Comparison of ENCODE assay signal across 1 cellular context in the genomic region with DNA sequence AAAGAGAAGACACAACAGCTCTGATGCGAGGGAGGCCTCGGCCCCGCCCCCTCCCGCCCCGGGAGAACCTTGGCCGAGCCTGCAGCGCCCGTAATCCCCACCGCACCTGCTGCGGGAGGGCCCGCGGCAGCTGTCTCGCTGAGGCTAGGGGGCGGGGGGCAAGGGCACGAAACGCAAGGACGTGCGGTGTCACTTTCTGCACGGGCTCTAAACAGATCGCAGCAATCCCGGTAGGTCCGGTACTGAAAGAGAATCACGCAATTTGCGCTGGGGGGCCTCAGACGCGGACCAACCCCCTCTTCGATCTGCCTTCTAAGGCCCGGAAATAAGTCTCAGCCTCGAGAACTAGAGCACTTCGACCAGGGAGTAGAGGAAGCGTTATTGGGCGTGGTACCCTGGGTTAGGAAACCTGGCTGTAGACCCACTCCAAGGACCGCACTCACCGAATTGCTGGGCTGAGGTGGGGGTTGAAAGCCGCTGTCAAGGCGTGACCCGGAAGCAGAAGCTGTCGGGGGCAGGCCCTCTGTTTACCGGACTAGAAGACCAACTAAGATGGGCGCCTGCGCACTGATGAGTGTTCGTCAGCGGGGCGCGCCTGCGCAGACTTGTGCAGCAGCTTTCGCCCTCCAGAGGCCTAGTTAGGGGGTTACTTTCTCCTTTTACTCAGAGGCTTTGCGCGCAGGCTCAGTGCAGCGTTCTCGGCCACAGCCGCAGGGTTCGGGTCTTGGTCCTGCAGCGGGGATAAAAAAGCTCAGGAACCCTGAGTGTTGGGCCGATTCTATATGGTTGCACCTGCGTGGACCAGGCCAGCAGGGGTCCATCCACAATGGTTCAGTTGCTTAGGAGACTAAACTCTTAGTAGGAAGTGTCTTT.
TF ChIP-seq lines count a peak whose summit lies in the region.

ASB8 (minus strand) TSS at position 500 of the 873 bp plus-strand sequence. CDS start 4,019 bp downstream, outside the sequence.

TF ChIP-seq in HEK293, 187 proteins besides CTCF, POLR2A, EP300 and RAD21 (continued from another document and continues in another):
- TF ChIP-seq, protein P1, sequence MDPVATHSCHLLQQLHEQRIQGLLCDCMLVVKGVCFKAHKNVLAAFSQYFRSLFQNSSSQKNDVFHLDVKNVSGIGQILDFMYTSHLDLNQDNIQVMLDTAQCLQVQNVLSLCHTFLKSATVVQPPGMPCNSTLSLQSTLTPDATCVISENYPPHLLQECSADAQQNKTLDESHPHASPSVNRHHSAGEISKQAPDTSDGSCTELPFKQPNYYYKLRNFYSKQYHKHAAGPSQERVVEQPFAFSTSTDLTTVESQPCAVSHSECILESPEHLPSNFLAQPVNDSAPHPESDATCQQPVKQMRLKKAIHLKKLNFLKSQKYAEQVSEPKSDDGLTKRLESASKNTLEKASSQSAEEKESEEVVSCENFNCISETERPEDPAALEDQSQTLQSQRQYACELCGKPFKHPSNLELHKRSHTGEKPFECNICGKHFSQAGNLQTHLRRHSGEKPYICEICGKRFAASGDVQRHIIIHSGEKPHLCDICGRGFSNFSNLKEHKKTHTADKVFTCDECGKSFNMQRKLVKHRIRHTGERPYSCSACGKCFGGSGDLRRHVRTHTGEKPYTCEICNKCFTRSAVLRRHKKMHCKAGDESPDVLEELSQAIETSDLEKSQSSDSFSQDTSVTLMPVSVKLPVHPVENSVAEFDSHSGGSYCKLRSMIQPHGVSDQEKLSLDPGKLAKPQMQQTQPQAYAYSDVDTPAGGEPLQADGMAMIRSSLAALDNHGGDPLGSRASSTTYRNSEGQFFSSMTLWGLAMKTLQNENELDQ (tag by site-specific recombination; IDR thresholded peaks at IDR 0.05; ENCODE audit: low read depth) = no peak
- no peak for TF ChIP-seq ZNF148 (tag by site-specific recombination; IDR thresholded peaks at IDR 0.05; ENCODE audit: borderline replicate concordance)
- TF ChIP-seq ZNF121 (tag by site-specific recombination; IDR thresholded peaks at IDR 0.05) = no peak
- no peak for TF ChIP-seq ZNF585B (tag by site-specific recombination; IDR thresholded peaks at IDR 0.05)
- TF ChIP-seq YY2 (tag by site-specific recombination; IDR thresholded peaks at IDR 0.05) = no peak
- no peak for TF ChIP-seq GFI1B (tag by site-specific recombination; IDR thresholded peaks at IDR 0.05)
- no peak for TF ChIP-seq ZSCAN23 (tag by site-specific recombination; IDR thresholded peaks at IDR 0.05)
- no peak for TF ChIP-seq ZFP3 (tag by site-specific recombination; IDR thresholded peaks at IDR 0.05; ENCODE audit: low read depth)
- TF ChIP-seq GLIS1 (tag by site-specific recombination; IDR thresholded peaks at IDR 0.05) = peak; percentile 70
- no peak for TF ChIP-seq ZNF785 (tag by site-specific recombination; IDR thresholded peaks at IDR 0.05)
- TF ChIP-seq ZNF580 (tag by site-specific recombination; IDR thresholded peaks at IDR 0.05) = 0 out of 2 replicates have a peak, but pooled peaks have one; percentile 37
- TF ChIP-seq, protein P2, sequence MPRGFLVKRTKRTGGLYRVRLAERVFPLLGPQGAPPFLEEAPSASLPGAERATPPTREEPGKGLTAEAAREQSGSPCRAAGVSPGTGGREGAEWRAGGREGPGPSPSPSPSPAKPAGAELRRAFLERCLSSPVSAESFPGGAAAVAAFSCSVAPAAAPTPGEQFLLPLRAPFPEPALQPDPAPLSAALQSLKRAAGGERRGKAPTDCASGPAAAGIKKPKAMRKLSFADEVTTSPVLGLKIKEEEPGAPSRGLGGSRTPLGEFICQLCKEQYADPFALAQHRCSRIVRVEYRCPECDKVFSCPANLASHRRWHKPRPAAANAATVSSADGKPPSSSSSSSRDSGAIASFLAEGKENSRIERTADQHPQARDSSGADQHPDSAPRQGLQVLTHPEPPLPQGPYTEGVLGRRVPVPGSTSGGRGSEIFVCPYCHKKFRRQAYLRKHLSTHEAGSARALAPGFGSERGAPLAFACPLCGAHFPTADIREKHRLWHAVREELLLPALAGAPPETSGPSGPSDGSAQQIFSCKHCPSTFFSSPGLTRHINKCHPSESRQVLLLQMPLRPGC (tag by site-specific recombination; IDR thresholded peaks at IDR 0.05) = no peak
- no peak for TF ChIP-seq ZNF221 (tag by site-specific recombination; IDR thresholded peaks at IDR 0.05; ENCODE audit: borderline replicate concordance)
- peak; percentile 52; the same call in 1 of the 2 replicates for TF ChIP-seq KLF10 (tag by site-specific recombination; IDR thresholded peaks at IDR 0.05)
- TF ChIP-seq ZXDB (tag by site-specific recombination; IDR thresholded peaks at IDR 0.05) = peak; percentile 81
- TF ChIP-seq MEIS1 (CRISPR knock-in tag; IDR thresholded peaks at IDR 0.05; ENCODE audit: borderline replicate concordance) = no peak
- 0 out of 2 replicates have a peak, but pooled peaks have one; percentile 16 for TF ChIP-seq ZNF324 (tag by site-specific recombination; IDR thresholded peaks at IDR 0.05)
- no peak for TF ChIP-seq HIC1 (tag by site-specific recombination; IDR thresholded peaks at IDR 0.05)
- no peak for TF ChIP-seq ZNF514 (tag by site-specific recombination; IDR thresholded peaks at IDR 0.05)
- TF ChIP-seq ZSCAN16 (tag by site-specific recombination; IDR thresholded peaks at IDR 0.05) = no peak
- TF ChIP-seq ZNF776 (tag by site-specific recombination; IDR thresholded peaks at IDR 0.05; ENCODE audit: borderline replicate concordance) = no peak
- TF ChIP-seq ZSCAN4 (tag by site-specific recombination; IDR thresholded peaks at IDR 0.05) = 0 out of 2 replicates have a peak, but pooled peaks have one; percentile 7
- peak; percentile 61; the same call in 1 of the 2 replicates for TF ChIP-seq ZNF341 (tag by site-specific recombination; IDR thresholded peaks at IDR 0.05; ENCODE audit: low read depth)
- no peak for TF ChIP-seq ZNF274 (IDR thresholded peaks at IDR 0.05; ENCODE audit: low read length)
- no peak for TF ChIP-seq ZNF274 (tag by site-specific recombination; IDR thresholded peaks at IDR 0.05; ENCODE audit: borderline replicate concordance)
- TF ChIP-seq ZNF629 (tag by site-specific recombination; IDR thresholded peaks at IDR 0.05) = peak; percentile 67
- TF ChIP-seq, protein P3, sequence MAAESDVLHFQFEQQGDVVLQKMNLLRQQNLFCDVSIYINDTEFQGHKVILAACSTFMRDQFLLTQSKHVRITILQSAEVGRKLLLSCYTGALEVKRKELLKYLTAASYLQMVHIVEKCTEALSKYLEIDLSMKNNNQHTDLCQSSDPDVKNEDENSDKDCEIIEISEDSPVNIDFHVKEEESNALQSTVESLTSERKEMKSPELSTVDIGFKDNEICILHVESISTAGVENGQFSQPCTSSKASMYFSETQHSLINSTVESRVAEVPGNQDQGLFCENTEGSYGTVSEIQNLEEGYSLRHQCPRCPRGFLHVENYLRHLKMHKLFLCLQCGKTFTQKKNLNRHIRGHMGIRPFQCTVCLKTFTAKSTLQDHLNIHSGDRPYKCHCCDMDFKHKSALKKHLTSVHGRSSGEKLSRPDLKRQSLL (tag by site-specific recombination; IDR thresholded peaks at IDR 0.05) = no peak
- TF ChIP-seq, protein P4, sequence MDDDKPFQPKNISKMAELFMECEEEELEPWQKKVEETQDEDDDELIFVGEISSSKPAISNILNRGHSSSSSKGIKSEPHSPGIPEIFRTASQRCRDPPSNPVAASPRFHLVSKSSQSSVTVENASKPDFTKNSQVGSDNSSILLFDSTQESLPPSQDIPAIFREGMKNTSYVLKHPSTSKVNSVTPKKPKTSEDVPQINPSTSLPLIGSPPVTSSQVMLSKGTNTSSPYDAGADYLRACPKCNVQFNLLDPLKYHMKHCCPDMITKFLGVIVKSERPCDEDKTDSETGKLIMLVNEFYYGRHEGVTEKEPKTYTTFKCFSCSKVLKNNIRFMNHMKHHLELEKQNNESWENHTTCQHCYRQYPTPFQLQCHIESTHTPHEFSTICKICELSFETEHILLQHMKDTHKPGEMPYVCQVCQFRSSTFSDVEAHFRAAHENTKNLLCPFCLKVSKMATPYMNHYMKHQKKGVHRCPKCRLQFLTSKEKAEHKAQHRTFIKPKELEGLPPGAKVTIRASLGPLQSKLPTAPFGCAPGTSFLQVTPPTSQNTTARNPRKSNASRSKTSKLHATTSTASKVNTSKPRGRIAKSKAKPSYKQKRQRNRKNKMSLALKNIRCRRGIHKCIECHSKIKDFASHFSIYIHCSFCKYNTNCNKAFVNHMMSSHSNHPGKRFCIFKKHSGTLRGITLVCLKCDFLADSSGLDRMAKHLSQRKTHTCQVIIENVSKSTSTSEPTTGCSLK (tag by site-specific recombination; IDR thresholded peaks at IDR 0.05) = no peak
- no peak for TF ChIP-seq ZNF544 (tag by site-specific recombination; IDR thresholded peaks at IDR 0.05)
- no peak for TF ChIP-seq ZNF426 (tag by site-specific recombination; IDR thresholded peaks at IDR 0.05)
- peak; percentile 53; the same call in 1 of the 2 replicates for TF ChIP-seq ZNF777 (tag by site-specific recombination; IDR thresholded peaks at IDR 0.05; ENCODE audit: borderline replicate concordance)
- no peak for TF ChIP-seq TCF7L2 (IDR thresholded peaks at IDR 0.05; ENCODE audit: borderline replicate concordance, low read depth, low read length)
- TF ChIP-seq ZNF626 (tag by site-specific recombination; IDR thresholded peaks at IDR 0.05) = no peak
- TF ChIP-seq, protein P5, sequence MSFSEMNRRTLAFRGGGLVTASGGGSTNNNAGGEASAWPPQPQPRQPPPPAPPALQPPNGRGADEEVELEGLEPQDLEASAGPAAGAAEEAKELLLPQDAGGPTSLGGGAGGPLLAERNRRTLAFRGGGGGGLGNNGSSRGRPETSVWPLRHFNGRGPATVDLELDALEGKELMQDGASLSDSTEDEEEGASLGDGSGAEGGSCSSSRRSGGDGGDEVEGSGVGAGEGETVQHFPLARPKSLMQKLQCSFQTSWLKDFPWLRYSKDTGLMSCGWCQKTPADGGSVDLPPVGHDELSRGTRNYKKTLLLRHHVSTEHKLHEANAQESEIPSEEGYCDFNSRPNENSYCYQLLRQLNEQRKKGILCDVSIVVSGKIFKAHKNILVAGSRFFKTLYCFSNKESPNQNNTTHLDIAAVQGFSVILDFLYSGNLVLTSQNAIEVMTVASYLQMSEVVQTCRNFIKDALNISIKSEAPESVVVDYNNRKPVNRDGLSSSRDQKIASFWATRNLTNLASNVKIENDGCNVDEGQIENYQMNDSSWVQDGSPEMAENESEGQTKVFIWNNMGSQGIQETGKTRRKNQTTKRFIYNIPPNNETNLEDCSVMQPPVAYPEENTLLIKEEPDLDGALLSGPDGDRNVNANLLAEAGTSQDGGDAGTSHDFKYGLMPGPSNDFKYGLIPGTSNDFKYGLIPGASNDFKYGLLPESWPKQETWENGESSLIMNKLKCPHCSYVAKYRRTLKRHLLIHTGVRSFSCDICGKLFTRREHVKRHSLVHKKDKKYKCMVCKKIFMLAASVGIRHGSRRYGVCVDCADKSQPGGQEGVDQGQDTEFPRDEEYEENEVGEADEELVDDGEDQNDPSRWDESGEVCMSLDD (tag by site-specific recombination; IDR thresholded peaks at IDR 0.05) = peak; percentile 23; the same call in 1 of the 2 replicates
- peak; percentile 59; the same call in 1 of the 2 replicates for TF ChIP-seq ZSCAN30 (tag by site-specific recombination; IDR thresholded peaks at IDR 0.05)
- TF ChIP-seq EGR2 (tag by site-specific recombination; IDR thresholded peaks at IDR 0.05; ENCODE audit: low read depth) = peak; percentile 8; the same call in 1 of the 2 replicates
- no peak for TF ChIP-seq ZNF645 (tag by site-specific recombination; IDR thresholded peaks at IDR 0.05)
- no peak for TF ChIP-seq ZNF664 (tag by site-specific recombination; IDR thresholded peaks at IDR 0.05)
- no peak for TF ChIP-seq ZNF837 (tag by site-specific recombination; IDR thresholded peaks at IDR 0.05)
